Comparison of ENCODE assay signal across 24 cellular contexts in the genomic region with DNA sequence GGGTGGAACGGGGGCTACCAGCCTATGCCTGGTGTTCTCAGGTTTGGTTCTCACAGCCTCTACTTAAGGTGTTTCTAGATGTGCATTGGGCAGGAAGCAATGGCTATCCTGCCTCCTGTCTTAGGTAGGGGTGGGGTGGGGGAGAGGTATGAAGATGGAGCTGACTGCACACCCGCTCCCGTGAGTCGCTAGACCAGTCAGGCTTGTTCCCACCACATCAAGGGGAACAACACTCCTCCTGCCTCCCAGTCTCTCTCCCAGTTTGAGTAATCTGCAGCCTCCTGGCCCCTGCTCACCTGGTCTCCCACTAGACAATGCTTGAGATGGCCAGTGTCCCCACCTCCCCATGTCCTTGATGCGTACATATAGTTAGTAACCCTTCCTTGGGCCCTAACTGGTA.
"Had no signal": no experiment of that assay in that cellular context is flagged by ENCODE, and none has a peak within 500 bp of the region (broad histone marks: within the 10 kb centered on the region; RNA-seq: fewer than 3 reads in every experiment).

No MANE protein-coding gene starts in this region.

- H3K4me3 Mint-ChIP-seq: activated CD8-positive, alpha-beta T cell treated with anti-CD3 and anti-CD28 coated beads for 36 hours; activated naive CD4-positive, alpha-beta T cell treated with anti-CD3 and anti-CD28 coated beads, Interleukin-2, amount 10 ng/mL, durations not matched to agents 7 days and 5 days; activated naive CD8-positive, alpha-beta T cell treated with anti-CD3 and anti-CD28 coated beads for 36 hours; activated T-cell treated with anti-CD3 and anti-CD28 coated beads, Interleukin-2, amount 50 U/mL, for 72 hours; central memory CD8-positive, alpha-beta T cell had no signal

- H3K4me1 Mint-ChIP-seq: activated naive CD4-positive, alpha-beta T cell treated with anti-CD3 and anti-CD28 coated beads, Interleukin-2, amount 10 ng/mL, durations not matched to agents 7 days and 5 days; activated naive CD8-positive, alpha-beta T cell treated with anti-CD3 and anti-CD28 coated beads for 36 hours; central memory CD8-positive, alpha-beta T cell had no signal

- H3K4me1 ChIP-seq: SJCRH30 had no signal

- DNase-seq: activated CD4-positive, alpha-beta T cell treated with anti-CD3 and anti-CD28 coated beads for 4 hours; activated CD8-positive, alpha-beta memory T cell treated with anti-CD3 and anti-CD28 coated beads, Interleukin-2, amount 50 U/mL, for 4 hours; activated CD8-positive, alpha-beta T cell treated with anti-CD3 and anti-CD28 coated beads for 36 hours; activated gamma-delta T cell treated with Interleukin-2 at 50 U/mL for 16 hours; activated naive CD4-positive, alpha-beta T cell treated with anti-CD3 and anti-CD28 coated beads, Interleukin-2, amount 10 ng/mL, durations not matched to agents 7 days and 5 days; activated naive CD8-positive, alpha-beta T cell treated with anti-CD3 and anti-CD28 coated beads for 36 hours; activated T-cell treated with anti-CD3 and anti-CD28 coated beads, Interleukin-2, amount 50 U/mL, for 72 hours; IMR-90; KBM-7; NCI-H1092; NCI-H1417; NCI-H1694; NCI-H2029 treated with DMSO at 0.1 percent for 48 hours; NCI-H446 treated with DMSO at 0.1 percent for 48 hours; NCI-H82; OCI-M1; Right ventricle myocardium superior; RPMI8226; SJCRH30; SK-N-SH; T-helper 1 cell; WERI-Rb-1 had no signal

- H3K9me3 Mint-ChIP-seq: activated T-helper 2 cell treated with anti-CD3 and anti-CD28 coated beads, Interferon-gamma antibody, Interleukin-2, Interleukin-4, amounts not matched to agents 10 μg/mL and 5 μg/mL and 100 μg/mL, durations not matched to agents 14 hours and 24 hours and 36 hours had no signal

- H3K36me3 Mint-ChIP-seq: activated naive CD4-positive, alpha-beta T cell treated with anti-CD3 and anti-CD28 coated beads, Interleukin-2, amount 10 ng/mL, durations not matched to agents 7 days and 5 days; activated naive CD8-positive, alpha-beta T cell treated with anti-CD3 and anti-CD28 coated beads for 36 hours had no signal

- H3K27ac Mint-ChIP-seq: activated CD8-positive, alpha-beta T cell treated with anti-CD3 and anti-CD28 coated beads for 36 hours; activated naive CD4-positive, alpha-beta T cell treated with anti-CD3 and anti-CD28 coated beads, Interleukin-2, amount 10 ng/mL, durations not matched to agents 7 days and 5 days; activated naive CD8-positive, alpha-beta T cell treated with anti-CD3 and anti-CD28 coated beads for 36 hours; activated T-cell treated with anti-CD3 and anti-CD28 coated beads, Interleukin-2, amount 50 U/mL, for 72 hours; activated T-helper 2 cell treated with anti-CD3 and anti-CD28 coated beads, Interferon-gamma antibody, Interleukin-2, Interleukin-4, amounts not matched to agents 10 μg/mL and 5 μg/mL and 100 μg/mL, durations not matched to agents 14 hours and 24 hours and 36 hours had no signal

- H3K4me3 ChIP-seq: SJCRH30 had no signal

- H3K36me3 ChIP-seq: SJCRH30, WERI-Rb-1 had no signal

- H3K27ac ChIP-seq: SJCRH30, WERI-Rb-1 had no signal

- H3K9me3 ChIP-seq: SJCRH30, SK-N-SH had no signal

- H3K27me3 ChIP-seq: SJCRH30 had no signal

- H3K27me3 Mint-ChIP-seq: activated CD8-positive, alpha-beta T cell treated with anti-CD3 and anti-CD28 coated beads for 36 hours; activated naive CD4-positive, alpha-beta T cell treated with anti-CD3 and anti-CD28 coated beads, Interleukin-2, amount 10 ng/mL, durations not matched to agents 7 days and 5 days; central memory CD8-positive, alpha-beta T cell had no signal
